Comparison of ENCODE assay signal across 9 cellular contexts in the genomic region with DNA sequence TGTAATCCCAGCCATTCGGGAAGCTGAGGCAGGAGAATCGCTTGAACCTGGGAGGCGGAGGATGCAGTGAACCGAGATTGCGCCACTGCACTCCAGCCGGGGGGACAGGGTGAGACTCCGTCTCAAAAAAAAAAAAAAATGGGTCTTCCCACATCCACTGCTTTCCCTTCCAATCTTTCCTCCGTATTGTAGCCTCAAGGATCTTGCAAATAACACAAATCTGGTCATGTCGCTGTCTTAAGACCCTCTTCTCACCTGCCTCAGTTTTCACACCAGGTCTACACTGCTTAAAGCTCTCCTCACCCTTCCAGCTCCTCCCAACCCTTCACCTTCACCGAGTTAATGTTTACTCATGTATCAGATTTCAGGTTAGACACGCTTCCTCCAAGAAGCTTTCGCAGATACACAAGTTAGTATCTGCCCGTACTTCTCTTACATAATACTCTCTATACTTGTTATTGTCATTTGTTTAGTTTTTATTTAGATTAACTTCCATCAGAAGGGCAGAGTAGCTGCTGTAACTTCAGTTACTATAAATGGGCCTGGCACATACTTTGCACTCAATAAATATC. TPM values are rescaled to one million over a fixed set of nuclear protein-coding genes. Genes with fewer than 3 reads are reported as not detected.
DNase-seq lines count a peak whose midpoint lies in the region; ATAC-seq, FAIRE-seq and TF ChIP-seq lines count a peak whose summit lies in the region.
"Had no signal": no experiment of that assay in that cellular context is flagged by ENCODE, and none has a peak within 500 bp of the region (broad histone marks: within the 10 kb centered on the region; RNA-seq: fewer than 3 reads in every experiment).

No MANE protein-coding gene starts in this region.

- ATAC-seq in heart left ventricle: no peak
- ATAC-seq in left ventricle myocardium superior: no peak

- H3K27ac Mint-ChIP-seq in astrocyte (ENCODE audit: unreplicated experiment): no peak overlapping the region
- no peak overlapping the region for H3K27ac Mint-ChIP-seq in activated T-cell treated with anti-CD3 and anti-CD28 coated beads, Interleukin-2, amount 50 U/mL, for 24 hours

- no peak overlapping the region for H3K4me3 Mint-ChIP-seq in astrocyte (ENCODE audit: unreplicated experiment)
- no peak overlapping the region for H3K4me3 Mint-ChIP-seq in activated T-cell treated with anti-CD3 and anti-CD28 coated beads, Interleukin-2, amount 50 U/mL, for 24 hours

- WGBS in heart left ventricle, 4 donors: 81 to 85% (median 82%) methylated on average over 13 of the region's 13 CpGs

- no peaks in the 10 kb centered on the region for H3K9me3 Mint-ChIP-seq in astrocyte (ENCODE audit: unreplicated experiment)
- no peaks in the 10 kb centered on the region for H3K9me3 Mint-ChIP-seq in activated T-cell treated with anti-CD3 and anti-CD28 coated beads, Interleukin-2, amount 50 U/mL, for 24 hours

- H3K9me3 ChIP-seq in heart left ventricle (no peaks in the 10 kb centered on the region), astrocyte (ENCODE audit: insufficient read depth, low read depth, low read length) (no peaks in the 10 kb centered on the region), uterus (no peaks in the 10 kb centered on the region)

- peaks cover 46% of the 10 kb centered on the region for H4K20me1 ChIP-seq in astrocyte (ENCODE audit: insufficient read depth, low read length)

- H3K79me2 ChIP-seq in astrocyte (ENCODE audit: insufficient read depth, low read length): peaks cover 66% of the 10 kb centered on the region

- H3K27me3 ChIP-seq in heart left ventricle (no peaks in the 10 kb centered on the region), astrocyte (ENCODE audit: insufficient read depth, low read length) (peaks cover 3% of the 10 kb centered on the region), uterus (no peaks in the 10 kb centered on the region)

- no peaks in the 10 kb centered on the region for H3K36me3 Mint-ChIP-seq in astrocyte (ENCODE audit: low read depth, unreplicated experiment)
- peaks cover 9% of the 10 kb centered on the region for H3K36me3 Mint-ChIP-seq in activated T-cell treated with anti-CD3 and anti-CD28 coated beads, Interleukin-2, amount 50 U/mL, for 24 hours (ENCODE audit: low read depth)

- DNase-seq in heart left ventricle: no peak
- DNase-seq in left ventricle myocardium superior: no peak
- no peak for DNase-seq in astrocyte (ENCODE audit: low read depth)
- peak; percentile 27 for DNase-seq in kidney glomerular epithelial cell (lab: John Stamatoyannopoulos, UW)
- DNase-seq in uterus: no peak
- no peak for DNase-seq in NCI-H524 (lab: John Stamatoyannopoulos, UW)
- no peak for DNase-seq in SW480 (ENCODE audit: low spot score)
- DNase-seq in activated T-cell treated with anti-CD3 and anti-CD28 coated beads, Interleukin-2, amount 50 U/mL, for 24 hours: no peak
- DNase-seq: MV-4-11 had no signal

- H3K36me3 ChIP-seq in heart left ventricle (no peaks in the 10 kb centered on the region), astrocyte (ENCODE audit: insufficient read depth, low read length) (peaks cover 3% of the 10 kb centered on the region), uterus (no peaks in the 10 kb centered on the region)

- peaks cover 2% of the 10 kb centered on the region for H3K4me1 Mint-ChIP-seq in astrocyte (ENCODE audit: low read depth, unreplicated experiment)
- H3K4me1 Mint-ChIP-seq in activated T-cell treated with anti-CD3 and anti-CD28 coated beads, Interleukin-2, amount 50 U/mL, for 24 hours (ENCODE audit: low read depth): peaks cover 10% of the 10 kb centered on the region

- no peak for TF ChIP-seq CTCF in heart left ventricle (IDR thresholded peaks at IDR 0.05)
- no peak for TF ChIP-seq CTCF in astrocyte (IDR thresholded peaks at IDR 0.05; ENCODE audit: insufficient read depth, low read depth, low read length)
- no peak for TF ChIP-seq CTCF in uterus (IDR thresholded peaks at IDR 0.05)

- H3K27me3 Mint-ChIP-seq in astrocyte (ENCODE audit: low read depth, unreplicated experiment): no peaks in the 10 kb centered on the region
- peaks cover 3% of the 10 kb centered on the region for H3K27me3 Mint-ChIP-seq in activated T-cell treated with anti-CD3 and anti-CD28 coated beads, Interleukin-2, amount 50 U/mL, for 24 hours

- H3K4me3 ChIP-seq in heart left ventricle: peak overlapping the region in 10 of 12 donors; percentile 74 to 99 (median 87)
- peak overlapping the region; percentile 94 for H3K4me3 ChIP-seq in astrocyte (ENCODE audit: insufficient read depth, low read depth, low read length)
- H3K4me3 ChIP-seq in uterus: peak overlapping the region; percentile 87 to 96

- H3K9ac ChIP-seq in astrocyte (ENCODE audit: low read length): peak overlapping the region; percentile 99

- intact Hi-C loops in heart left ventricle (cut with DNase I): loop anchor here in 3 of 10 donors (2.0 to 10.0 kb wide), 3 partner anchors 24 to 830 kb away; a partner anchor contains a TSS
- intact Hi-C loops in left ventricle myocardium superior (cut with micrococcal nuclease): no loop called here
- intact Hi-C loops in uterus (cut with DNase I; ENCODE audit: low total_unique reads): no loop called here

- no peak for FAIRE-seq in astrocyte (lab: Jason Lieb, UNC)

- no peak for TF ChIP-seq POLR2A in heart left ventricle (IDR thresholded peaks at IDR 0.05)
- TF ChIP-seq POLR2A in uterus (IDR thresholded peaks at IDR 0.05): no peak

- H3K4me1 ChIP-seq in heart left ventricle: peaks cover 3 to 34% (median 16%) of the 10 kb centered on the region in 12 donors
- peaks cover 5% of the 10 kb centered on the region for H3K4me1 ChIP-seq in astrocyte (ENCODE audit: insufficient read depth, low read length)
- H3K4me1 ChIP-seq in uterus: peaks cover 0 to 6% of the 10 kb centered on the region in 2 donors

- no peak overlapping the region for H2AFZ ChIP-seq in astrocyte (ENCODE audit: low read depth, low read length)

- peak overlapping the region; percentile 84 for H3K4me2 ChIP-seq in astrocyte (ENCODE audit: low read length)

- no peak overlapping the region for H3K27ac ChIP-seq in heart left ventricle
- no peak overlapping the region for H3K27ac ChIP-seq in astrocyte (ENCODE audit: low read depth, low read length)
- no peak overlapping the region for H3K27ac ChIP-seq in uterus

RNA-seq across cellular contexts. Expression of a gene that starts 1.5 kb away (rescaled TPM):
- total RNA-seq in heart left ventricle: 10 to 100 TPM in 7 of 9 donors, 1 to 10 TPM in 2; 6.9 to 11.5 (median 10.2) TPM
- 10 to 100 TPM; 16.5 to 21.9 TPM for polyA plus RNA-seq in heart left ventricle
- total RNA-seq in left ventricle myocardium superior: 10.3 TPM
- 15.2 and 15.8 TPM in 2 replicates for total RNA-seq in astrocyte
- 10 to 100 TPM; 10.6 to 27.9 (median 12.8) TPM for total RNA-seq in uterus

RNA-seq across cellular contexts. Expression of a gene that starts 24.3 kb away (rescaled TPM):
- total RNA-seq in heart left ventricle (10 to 100 TPM; 16.8 to 50.8 (median 40.6) TPM), left ventricle myocardium superior (40.2 TPM), astrocyte (23.5 and 24.2 TPM in 2 replicates), uterus (10 to 100 TPM in 3 of 4 donors, 1 to 10 TPM in 1; 8.8 to 57.7 (median 21.9) TPM)
- 10 to 100 TPM; 15.8 to 28.7 TPM for polyA plus RNA-seq in heart left ventricle
